In genomic region chr21:45323487-45324380, GRCh38 we compare ENCODE assay signal across 12 cellular contexts. TPM values are rescaled to one million over a fixed set of nuclear protein-coding genes. Genes with fewer than 3 reads are reported as not detected.
A peak's percentile ranks its signal among the peaks of the same experiment; 100 is the strongest.
DNase-seq lines count a peak whose midpoint lies in the region; ATAC-seq and TF ChIP-seq lines count a peak whose summit lies in the region.
"Had no signal": no experiment of that assay in that cellular context is flagged by ENCODE, and none has a peak within 500 bp of the region (broad histone marks: within the 10 kb centered on the region; RNA-seq: fewer than 3 reads in every experiment).

No MANE protein-coding gene starts in this region.

- CTCF ChIA-PET in CD4-positive, alpha-beta T cell (lab: Charles Lee): no interaction called here

- no peak for ATAC-seq in CD4-positive, alpha-beta T cell (ENCODE audit: poor library complexity)
- ATAC-seq in left cardiac atrium: no peak
- no peak for ATAC-seq in GM18868 (IDR thresholded peaks at IDR 0.05; ENCODE audit: unreplicated experiment)

- no peak overlapping the region for H3K27ac ChIP-seq in CD4-positive, alpha-beta T cell (ENCODE audit: low read depth, low read length)
- no peak overlapping the region for H3K27ac ChIP-seq in SJCRH30
- H3K27ac ChIP-seq in ovary: peak overlapping the region in 1 of 2 donors; percentile 19
- H3K27ac ChIP-seq: prostate gland had no signal

- POLR2A ChIA-PET in CD4-positive, alpha-beta T cell (lab: Charles Lee): interaction anchor here (0.8 to 3.2 kb wide), 4 partner anchors 15 to 155 kb away, joined by 3 to 16 read pairs (median 10); partner anchors contain the start of gene POFUT2

- H3K36me3 ChIP-seq in SJCRH30 (no peaks in the 10 kb centered on the region), ovary (no peaks in the 10 kb centered on the region)
- H3K36me3 ChIP-seq: left lung, prostate gland had no signal

- no peaks in the 10 kb centered on the region for H3K36me3 Mint-ChIP-seq in CD4-positive, alpha-beta T cell (ENCODE audit: low read depth)
- H3K36me3 Mint-ChIP-seq in type B pancreatic cell: no peaks in the 10 kb centered on the region

- no peaks in the 10 kb centered on the region for H3K27me3 ChIP-seq in CD4-positive, alpha-beta T cell (ENCODE audit: control insufficient read depth, insufficient read depth, low read length)
- H3K27me3 ChIP-seq in SJCRH30 (no peaks in the 10 kb centered on the region), ovary (no peaks in the 10 kb centered on the region)

- no peak for TF ChIP-seq POLR2A in ovary (IDR thresholded peaks at IDR 0.05)

- intact Hi-C loops in CD4-positive, alpha-beta T cell (cut with DNase I, micrococcal nuclease): no loop called here
- intact Hi-C loops in left cardiac atrium (cut with DNase I): no loop called here
- intact Hi-C loops in ovary (cut with DNase I): no loop called here

- H3K4me1 ChIP-seq in SJCRH30 (peaks cover 74% of the 10 kb centered on the region), ovary (ENCODE audit: insufficient read depth) (peaks cover 25% of the 10 kb centered on the region)
- H3K4me1 ChIP-seq: prostate gland had no signal

- H3K4me3 Mint-ChIP-seq in CD4-positive, alpha-beta T cell: no peak overlapping the region
- no peak overlapping the region for H3K4me3 Mint-ChIP-seq in type B pancreatic cell

- 35 to 51% (median 49%) methylated on average over 15 to 16 of the region's 16 CpGs for WGBS in ovary, 3 donors

- no peak for TF ChIP-seq EP300 in ovary (IDR thresholded peaks at IDR 0.05)

- peaks cover 19% of the 10 kb centered on the region for H3K4me1 Mint-ChIP-seq in CD4-positive, alpha-beta T cell (ENCODE audit: low read depth)
- peaks cover 21% of the 10 kb centered on the region for H3K4me1 Mint-ChIP-seq in type B pancreatic cell (ENCODE audit: unreplicated experiment)

- TF ChIP-seq CTCF in CD4-positive, alpha-beta T cell (IDR thresholded peaks at IDR 0.05): no peak
- TF ChIP-seq CTCF in ovary (IDR thresholded peaks at IDR 0.05): no peak
- no peak for TF ChIP-seq CTCF in type B pancreatic cell (conservative IDR thresholded peaks at IDR 0.05)

- H3K27ac Mint-ChIP-seq in CD4-positive, alpha-beta T cell: peak overlapping the region; percentile 94
- H3K27ac Mint-ChIP-seq in type B pancreatic cell: no peak overlapping the region

- H3K9me3 ChIP-seq in CD4-positive, alpha-beta T cell (ENCODE audit: control insufficient read depth, low read length): no peaks in the 10 kb centered on the region
- H3K9me3 ChIP-seq in SJCRH30 (replicated peaks) (no peaks in the 10 kb centered on the region), ovary (no peaks in the 10 kb centered on the region)
- H3K9me3 ChIP-seq: left lung, prostate gland had no signal

- H3K27me3 Mint-ChIP-seq in CD4-positive, alpha-beta T cell: no peaks in the 10 kb centered on the region
- no peaks in the 10 kb centered on the region for H3K27me3 Mint-ChIP-seq in type B pancreatic cell

- DNase-seq in CD4-positive, alpha-beta T cell: no peak
- DNase-seq in SJCRH30: peak; percentile 59 to 63
- DNase-seq in left cardiac atrium: peak; percentile 22
- peak in 3 of 5 donors; percentile 57 to 72 (median 67) for DNase-seq in ovary
- no peak for DNase-seq in NCI-H1436 (lab: John Stamatoyannopoulos, UW)
- no peak for DNase-seq in type B pancreatic cell (ENCODE audit: extremely low spot score, unreplicated experiment)
- DNase-seq in iPS-NIHi7 (ENCODE audit: extremely low spot score): no peak
- DNase-seq: activated T-cell treated with anti-CD3 and anti-CD28 coated beads, Interleukin-2, amount 50 U/mL, for 4 hours; NCI-H1930 had no signal

- H3K4me3 ChIP-seq in SJCRH30 (no peak overlapping the region), ovary (no peak overlapping the region)
- H3K4me3 ChIP-seq: left lung, prostate gland had no signal

- H3K9me3 Mint-ChIP-seq in CD4-positive, alpha-beta T cell: no peaks in the 10 kb centered on the region
- H3K9me3 Mint-ChIP-seq in type B pancreatic cell: no peaks in the 10 kb centered on the region
- H3K9me3 Mint-ChIP-seq: activated T-cell treated with anti-CD3 and anti-CD28 coated beads, Interleukin-2, amount 50 U/mL, for 4 hours had no signal

RNA-seq across cellular contexts. Expression of gene POFUT2, which starts 36.0 kb away (rescaled TPM):
- total RNA-seq in CD4-positive, alpha-beta T cell: 10 to 100 TPM; 56.6 to 57.2 TPM
- 15.2 and 16.5 TPM in 2 replicates for total RNA-seq in SJCRH30 (2014; rRNA removed; shearing (Covaris generic))
- 10 to 100 TPM; 18.1 to 20.3 TPM for total RNA-seq in left cardiac atrium
- total RNA-seq in ovary: 10 to 100 TPM; 26.2 to 48.2 (median 40.1) TPM
- polyA plus RNA-seq in ovary: 10 to 100 TPM; 25.7 to 52.9 TPM
- total RNA-seq in type B pancreatic cell (ENCODE audit: low replicate concordance): 42.5 and 52.8 TPM in 2 replicates

Comparison
In these comparisons a context has a peak if more than half of its experiments do, and no peak if none do; other contexts are left out.
1. DNase-seq: peak in SJCRH30 (2 of 2), left cardiac atrium (single experiment) and ovary (3 of 5); none in CD4-positive, alpha-beta T cell (0 of 10), NCI-H1436 (single experiment), type B pancreatic cell (single experiment) and iPS-NIHi7 (single experiment).